Comparison of ENCODE assay signal across 24 cellular contexts in the genomic region with DNA sequence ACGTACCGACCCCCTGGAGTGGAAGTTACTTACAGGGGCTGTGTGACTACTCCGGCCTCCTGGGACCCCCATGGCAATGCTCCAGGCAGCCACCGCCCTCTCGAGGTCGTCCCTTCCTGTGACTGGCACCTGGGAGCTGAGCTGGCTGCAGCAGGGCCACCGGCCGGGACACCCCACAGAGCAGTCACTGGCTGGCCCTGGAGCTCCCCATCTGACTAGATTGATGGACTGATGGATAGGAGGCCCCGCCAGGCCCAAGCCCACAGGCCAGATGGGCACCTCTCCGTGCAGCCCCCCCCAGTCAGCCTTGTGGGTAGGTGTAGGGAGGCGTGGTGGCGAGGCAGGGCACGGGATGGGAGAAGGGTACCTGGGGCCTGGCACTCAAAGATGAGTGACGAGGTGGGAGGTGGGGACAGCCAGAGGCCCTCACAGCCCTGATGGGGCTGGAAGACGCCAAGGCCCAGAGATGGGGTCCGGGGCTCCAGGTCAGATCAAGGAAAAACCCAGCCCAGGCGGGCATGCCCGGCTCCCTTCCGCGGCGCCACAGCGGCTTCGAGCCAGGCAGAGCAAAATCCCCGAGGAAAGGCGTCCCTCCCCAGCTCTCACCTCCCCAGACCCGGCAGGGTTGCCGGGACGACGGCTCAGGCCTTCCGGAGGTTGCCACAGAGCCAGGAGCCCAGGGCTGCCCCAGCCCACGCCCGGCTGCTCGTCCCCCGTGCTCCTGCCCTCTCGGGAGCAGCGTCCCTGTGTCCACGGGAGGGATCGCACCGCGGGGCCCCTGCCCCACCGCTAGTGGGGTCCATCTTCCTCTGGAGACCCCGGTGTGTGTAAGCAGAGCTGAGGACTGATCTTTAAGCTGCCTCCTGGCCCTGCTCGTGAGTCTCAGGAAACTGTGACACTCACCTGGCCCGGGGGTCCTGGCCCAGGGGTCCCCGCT. TPM values are rescaled to one million over a fixed set of nuclear protein-coding genes. Genes with fewer than 3 reads are reported as not detected.
DNase-seq lines count a peak whose midpoint lies in the region; ATAC-seq, FAIRE-seq and TF ChIP-seq lines count a peak whose summit lies in the region.
"Had no signal": no experiment of that assay in that cellular context is flagged by ENCODE, and none has a peak within 500 bp of the region (broad histone marks: within the 10 kb centered on the region; RNA-seq: fewer than 3 reads in every experiment).

No MANE protein-coding gene starts in this region.

- H3K4ac ChIP-seq in IMR-90 (ENCODE audit: low read depth, low read length): no peak overlapping the region

- no peak overlapping the region for H2AK5ac ChIP-seq in IMR-90 (ENCODE audit: low read depth, low read length)

- H2AFZ ChIP-seq in IMR-90 (replicated peaks; ENCODE audit: low read length, poor library complexity): no peak overlapping the region

- H3K4me1 Mint-ChIP-seq in chondrocyte (ENCODE audit: low read depth): peaks cover 4% of the 10 kb centered on the region

- H4K8ac ChIP-seq in IMR-90 (ENCODE audit: low read depth in 2 of 2, low read length in 2 of 2): no peak overlapping the region

- H3K4me3 ChIP-seq in BE2C (ENCODE audit: low read depth, low read length): no peak overlapping the region
- H3K4me3 ChIP-seq in BLaER1: no peak overlapping the region
- no peak overlapping the region for H3K4me3 ChIP-seq in IMR-90 (ENCODE audit: insufficient read depth, low read depth, low read length)
- H3K4me3 ChIP-seq: MG63, SK-N-MC had no signal

- H3K27ac ChIP-seq in BLaER1: peak overlapping the region; percentile 26; the same call in 1 of the 2 replicates
- no peak overlapping the region for H3K27ac ChIP-seq in IMR-90 (ENCODE audit: insufficient read depth, low read length)
- H3K27ac ChIP-seq: HL-60, RWPE1, SK-N-MC had no signal

- dilution Hi-C loops in IMR-90 (cut with HindIII; ENCODE audit: low sequenced_read_pairs, unreplicated experiment): no loop called here

- peaks cover 76% of the 10 kb centered on the region for H4K20me1 ChIP-seq in BLaER1
- no peaks in the 10 kb centered on the region; the same call in none of the 2 replicates for H4K20me1 ChIP-seq in IMR-90 (ENCODE audit: insufficient read depth, low read length)

- H3K4me2 ChIP-seq in BLaER1 (peak overlapping the region; percentile 47), IMR-90 (ENCODE audit: low read depth, low read length) (no peak overlapping the region)

- no peak for FAIRE-seq in urothelium cell line (lab: Jason Lieb, UNC)
- FAIRE-seq: GM18507 had no signal

- H2BK20ac ChIP-seq in IMR-90 (ENCODE audit: low read depth, low read length): no peak overlapping the region

- H3K79me1 ChIP-seq in IMR-90 (ENCODE audit: low read depth in 1 of 2, low read length in 2 of 2): peaks cover 0 to 11% of the 10 kb centered on the region in 2 experiments; a peak in 2 of 4 replicates

- no peak overlapping the region for H3K56ac ChIP-seq in IMR-90 (ENCODE audit: extremely low read depth, insufficient read depth, low read length)

- no peak overlapping the region for H3K23ac ChIP-seq in IMR-90 (ENCODE audit: low read depth, low read length)

- no peaks in the 10 kb centered on the region; the same call in 1 of the 2 replicates for H3K4me1 ChIP-seq in BE2C
- peaks cover 98% of the 10 kb centered on the region for H3K4me1 ChIP-seq in BLaER1
- no peaks in the 10 kb centered on the region for H3K4me1 ChIP-seq in IMR-90 (ENCODE audit: control insufficient read depth, insufficient read depth, low read length)

- 0 out of 2 replicates have a peak, but pooled peaks cover 2% of the 10 kb centered on the region for H3K9me1 ChIP-seq in IMR-90 (ENCODE audit: insufficient read depth, low read length)

- CTCF ChIA-PET in IMR-90 (lab: Yijun Ruan, JAX): interaction anchor here (0.5 kb wide), 1 partner anchor 26 kb away, joined by 3 read pairs; no protein-coding TSS in a partner anchor

- peaks cover 7% of the 10 kb centered on the region for H3K36me3 Mint-ChIP-seq in chondrocyte (ENCODE audit: low read depth)

- ATAC-seq in IMR-90 (ENCODE audit: low read depth): no peak
- ATAC-seq in left lobe of liver: no peak

- DNase-seq in BE2C (peak; percentile 22), IMR-90 (no peak), chondrocyte (ENCODE audit: low spot score) (peak; percentile 82), SIG-M5 (lab: John Stamatoyannopoulos, UW) (no peak), left lobe of liver (ENCODE audit: low spot score) (no peak), urothelium cell line (ENCODE audit: low spot score) (no peak)
- no peak for DNase-seq in stimulated activated naive CD4-positive, alpha-beta T cell treated with Interleukin-2 at 50 U/mL for 16 hours (lab: John Stamatoyannopoulos, UW)
- DNase-seq: CD4-positive, alpha-beta T cell; DMS53; GOT3; HCEC 1CT; KBM-7; MG63; NCI-H1694; NCI-H2029 treated with DMSO at 0.1 percent for 48 hours; NCI-H446 treated with DMSO at 0.1 percent for 48 hours; NCI-H526 treated with DMSO at 0.1 percent for 48 hours; SHP77 treated with DMSO at 0.1 percent for 48 hours had no signal

- BruUV-seq in IMR-90 (replicated peaks; lab: Mats Ljungman, UMichigan): no TSS peak

- H3K27ac Mint-ChIP-seq in chondrocyte (ENCODE audit: unreplicated experiment): no peak overlapping the region
- H3K27ac Mint-ChIP-seq: B cell; CD4-positive, alpha-beta T cell had no signal

- no peak for TF ChIP-seq RAD21 in IMR-90 (IDR thresholded peaks at IDR 0.05; ENCODE audit: low read length)

- H2BK5ac ChIP-seq in IMR-90 (ENCODE audit: low read depth, low read length, poor library complexity, severe bottlenecking): no peak overlapping the region

- H3K18ac ChIP-seq in IMR-90 (ENCODE audit: low read depth, low read length): no peak overlapping the region

- H3K14ac ChIP-seq in IMR-90 (replicated peaks; ENCODE audit: low read depth, low read length): no peak overlapping the region

- H2BK15ac ChIP-seq in IMR-90 (ENCODE audit: low read depth, low read length): no peak overlapping the region

- TF ChIP-seq POLR2A in IMR-90 (IDR thresholded peaks at IDR 0.05; ENCODE audit: low read depth, low read length): no peak

- intact Hi-C loops in IMR-90 (cut with micrococcal nuclease): no loop called here

- WGBS in IMR-90 (ENCODE audit: extremely low coverage in 2 of 2, insufficient read length in 1 of 2), 2 experiments: 89% methylated on average over 19 of the region's 45 CpGs; no CpG with 5 or more reads in 1 of the 2 experiments

- H3K27me3 ChIP-seq in BE2C: no peaks in the 10 kb centered on the region; the same call in 1 of the 2 replicates
- no peaks in the 10 kb centered on the region for H3K27me3 ChIP-seq in BLaER1
- peaks cover 11% of the 10 kb centered on the region for H3K27me3 ChIP-seq in IMR-90 (ENCODE audit: control insufficient read depth, insufficient read depth, low read length)
- H3K27me3 ChIP-seq: MG63 had no signal

- in situ Hi-C loops in IMR-90 (cut with MboI; ENCODE audit: low sequenced_read_pairs): no loop called here

- POLR2A ChIA-PET in IMR-90 (lab: Charles Lee; ENCODE audit: unreplicated experiment): no interaction called here

- peaks cover 3% of the 10 kb centered on the region for H3K27me3 Mint-ChIP-seq in chondrocyte (ENCODE audit: low read depth)
- H3K27me3 Mint-ChIP-seq: B cell had no signal

- peak overlapping the region; percentile 42 for H2AK9ac ChIP-seq in IMR-90 (replicated peaks; ENCODE audit: low read depth, low read length, poor library complexity)

- H3K9ac ChIP-seq in BLaER1 (no peak overlapping the region), IMR-90 (ENCODE audit: low read depth, low read length) (no peak overlapping the region)

- H3K9me3 ChIP-seq in BE2C (no peaks in the 10 kb centered on the region), BLaER1 (peaks cover 4% of the 10 kb centered on the region), IMR-90 (ENCODE audit: control insufficient read depth, insufficient read depth, low read length) (no peaks in the 10 kb centered on the region; the same call in 1 of the 2 replicates)
- H3K9me3 ChIP-seq: MG63 had no signal

- H2BK120ac ChIP-seq in IMR-90 (ENCODE audit: low read depth, low read length): no peak overlapping the region

- no peak overlapping the region for H3K4me3 Mint-ChIP-seq in chondrocyte (ENCODE audit: unreplicated experiment)
- H3K4me3 Mint-ChIP-seq: B cell; CD4-positive, alpha-beta T cell had no signal

- TF ChIP-seq CTCF in BE2C (IDR thresholded peaks at IDR 0.05; ENCODE audit: low read depth, low read length): no peak
- no peak for TF ChIP-seq CTCF in IMR-90 (conservative IDR thresholded peaks at IDR 0.05; ENCODE audit: low read depth, low read length)
- no peak for TF ChIP-seq CTCF in chondrocyte (IDR thresholded peaks at IDR 0.05)

- no peak overlapping the region for H4K91ac ChIP-seq in IMR-90 (ENCODE audit: insufficient read depth, low read depth, low read length)

- H4K5ac ChIP-seq in IMR-90 (ENCODE audit: low read depth, low read length): no peak overlapping the region

- H3K36me3 ChIP-seq in BE2C (peaks cover 43% of the 10 kb centered on the region), BLaER1 (peaks cover 52% of the 10 kb centered on the region), IMR-90 (ENCODE audit: control insufficient read depth, insufficient read depth, low read length) (peaks cover 22% of the 10 kb centered on the region)

- H3K9me3 Mint-ChIP-seq in chondrocyte (ENCODE audit: low read depth): no peaks in the 10 kb centered on the region
- H3K9me3 Mint-ChIP-seq: CD4-positive, alpha-beta T cell had no signal

RNA-seq across cellular contexts. Expression of a gene that starts 8.4 kb away (rescaled TPM):
- polyA plus RNA-seq in BE2C (2012; ENCODE audit: insufficient read depth, insufficient read length, low read depth): 159 TPM
- total RNA-seq in IMR-90 (2012; rRNA removed): 12.4 and 12.8 TPM in 2 replicates
- 38.2 and 45.1 TPM in 2 replicates for polyA plus RNA-seq in IMR-90 (2012; rRNA removed)
- 47.7 and 51.5 TPM in 2 replicates for polyA plus RNA-seq in IMR-90 (2012; cell fraction: cytosol; rRNA removed)
- 12.3 and 24.3 TPM in 2 replicates for polyA plus RNA-seq in IMR-90 (2012; cell fraction: nucleus; rRNA removed; ENCODE audit: low replicate concordance)
- total RNA-seq in chondrocyte: 28.2 to 34.0 TPM (median 32.7 TPM) in 3 replicates
- 18.6 TPM for total RNA-seq in left lobe of liver

RNA-seq across cellular contexts. Expression of a gene that starts 10.3 kb away (rescaled TPM):
- polyA plus RNA-seq in BE2C (2012; ENCODE audit: insufficient read depth, insufficient read length, low read depth): 52.2 TPM
- total RNA-seq in IMR-90 (2012; rRNA removed) (1.4 and 2.5 TPM in 2 replicates), chondrocyte (14.1 to 20.9 TPM (median 20.2 TPM) in 3 replicates), left lobe of liver (0.10 TPM)
- 10.3 and 14.0 TPM in 2 replicates for polyA plus RNA-seq in IMR-90 (2012; rRNA removed)
- 5.3 and 12.6 TPM in 2 replicates for polyA plus RNA-seq in IMR-90 (2012; cell fraction: cytosol; rRNA removed)
- polyA plus RNA-seq in IMR-90 (2012; cell fraction: nucleus; rRNA removed; ENCODE audit: low replicate concordance): 9.8 and 18.4 TPM in 2 replicates
- total RNA-seq: CD4-positive, alpha-beta T cell had no signal

RNA-seq across cellular contexts. Expression of a gene that starts 29.0 kb away (rescaled TPM):
- 0.48 TPM for polyA plus RNA-seq in BE2C (2012; ENCODE audit: insufficient read depth, insufficient read length, low read depth)
- under 0.01 TPM in 2 replicates for total RNA-seq in IMR-90 (2012; rRNA removed)
- 0.19 and 0.21 TPM in 2 replicates for polyA plus RNA-seq in IMR-90 (2012; rRNA removed)
- polyA plus RNA-seq in IMR-90 (2012; cell fraction: cytosol; rRNA removed): 0.29 and 0.43 TPM in 2 replicates
- polyA plus RNA-seq in IMR-90 (2012; cell fraction: nucleus; rRNA removed; ENCODE audit: low replicate concordance): 0.37 and 0.46 TPM in 2 replicates
- total RNA-seq in chondrocyte: 1.9 to 3.6 TPM (median 2.5 TPM) in 3 replicates
- 4.0 TPM for total RNA-seq in left lobe of liver

RNA-seq across cellular contexts. Expression of a gene that starts 51.6 kb away (rescaled TPM):
- 190 TPM for polyA plus RNA-seq in BE2C (2012; ENCODE audit: insufficient read depth, insufficient read length, low read depth)
- total RNA-seq in IMR-90 (2012; rRNA removed) (17.4 and 20.6 TPM in 2 replicates), chondrocyte (36.6 to 42.2 TPM (median 37.7 TPM) in 3 replicates), left lobe of liver (25.7 TPM)
- polyA plus RNA-seq in IMR-90 (2012; rRNA removed): 72.9 and 89.7 TPM in 2 replicates
- 87.9 and 139 TPM in 2 replicates for polyA plus RNA-seq in IMR-90 (2012; cell fraction: cytosol; rRNA removed)
- polyA plus RNA-seq in IMR-90 (2012; cell fraction: nucleus; rRNA removed; ENCODE audit: low replicate concordance): 60.8 and 101 TPM in 2 replicates

RNA-seq across cellular contexts. Expression of a gene that starts 53.9 kb away (rescaled TPM):
- polyA plus RNA-seq in BE2C (2012; ENCODE audit: insufficient read depth, insufficient read length, low read depth): 102 TPM
- total RNA-seq in IMR-90 (2012; rRNA removed) (57.5 and 62.8 TPM in 2 replicates), chondrocyte (46.9 to 78.0 TPM (median 48.4 TPM) in 3 replicates), left lobe of liver (33.5 TPM)
- 91.9 and 110 TPM in 2 replicates for polyA plus RNA-seq in IMR-90 (2012; rRNA removed)
- 95.4 and 118 TPM in 2 replicates for polyA plus RNA-seq in IMR-90 (2012; cell fraction: cytosol; rRNA removed)
- 119 and 345 TPM in 2 replicates for polyA plus RNA-seq in IMR-90 (2012; cell fraction: nucleus; rRNA removed; ENCODE audit: low replicate concordance)

Comparison
In these comparisons a context has a peak if more than half of its experiments do, and no peak if none do; other contexts are left out.
1. DNase-seq: peak in BE2C (single experiment) and chondrocyte (single experiment); none in IMR-90 (single experiment), SIG-M5 (single experiment), stimulated activated naive CD4-positive, alpha-beta T cell treated with Interleukin-2 at 50 U/mL for 16 hours (single experiment), left lobe of liver (single experiment) and urothelium cell line (single experiment).